ENCODE assay signal across 7 cellular contexts in genomic region chr13:72043361-72043760, GRCh38.
"Had no signal": no experiment of that assay in that cellular context is flagged by ENCODE, and none has a peak within 500 bp of the region (broad histone marks: within the 10 kb centered on the region; RNA-seq: fewer than 3 reads in every experiment).

No MANE protein-coding gene starts in this region.

- H3K36me3 ChIP-seq: HAP-1 had no signal

- H2AFZ ChIP-seq: GM23248 had no signal

- H3K4me3 ChIP-seq: GM23248, HAP-1 had no signal

- DNase-seq: GM23248, GOT3, H7, HFFc6, KBM-7 had no signal

- H3K4me2 ChIP-seq: KMS-11 had no signal

- H3K9ac ChIP-seq: GM23248, KMS-11 had no signal

- H3K27ac ChIP-seq: GM23248, KMS-11 had no signal

- H3K4me1 ChIP-seq: HAP-1 had no signal

- H3K9me3 ChIP-seq: HAP-1 had no signal
